ENCODE assay signal across 6 cellular contexts in genomic region chr6:125338381-125338780, GRCh38.
"Had no signal": no experiment of that assay in that cellular context is flagged by ENCODE, and none has a peak within 500 bp of the region (broad histone marks: within the 10 kb centered on the region; RNA-seq: fewer than 3 reads in every experiment).

No MANE protein-coding gene starts in this region.

- H3K4me3 Mint-ChIP-seq: IgD-negative memory B cell had no signal

- H3K4me3 ChIP-seq: K562 had no signal

- DNase-seq: IMR-90, KBM-7 had no signal

- H3K27ac Mint-ChIP-seq: IgD-negative memory B cell had no signal

- H3K27ac ChIP-seq: HL-60 had no signal

- ATAC-seq: HepG2, K562 had no signal
